Comparison of ENCODE assay signal across 19 cellular contexts in the genomic region with DNA sequence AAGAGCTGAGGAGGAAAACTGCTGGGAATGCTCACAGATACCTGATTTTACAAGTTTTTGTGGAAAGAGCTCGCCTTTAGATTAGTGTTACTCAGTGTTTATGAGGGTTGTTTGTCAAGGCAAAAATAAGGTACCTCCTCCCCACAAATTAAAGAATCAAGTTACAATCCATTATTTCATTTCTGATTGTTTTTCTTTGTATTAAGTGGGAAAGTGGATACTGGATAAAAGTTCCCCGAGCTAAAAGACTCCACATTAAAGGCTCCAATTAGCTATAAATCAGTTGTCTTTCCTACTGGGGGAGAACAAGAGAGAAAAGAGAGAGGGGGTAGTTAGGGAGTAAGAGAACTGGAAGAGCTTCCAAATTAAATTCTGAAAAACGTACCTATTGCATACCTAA. TPM values are rescaled to one million over a fixed set of nuclear protein-coding genes. Genes with fewer than 3 reads are reported as not detected.
DNase-seq lines count a peak whose midpoint lies in the region; ATAC-seq and TF ChIP-seq lines count a peak whose summit lies in the region.
"Had no signal": no experiment of that assay in that cellular context is flagged by ENCODE, and none has a peak within 500 bp of the region (broad histone marks: within the 10 kb centered on the region; RNA-seq: fewer than 3 reads in every experiment).

No MANE protein-coding gene starts in this region.

- H3K4me3 ChIP-seq in right cardiac atrium (ENCODE audit: low read length) (peak overlapping the region; percentile 37), epithelial cell of proximal tubule (ENCODE audit: low read depth, low read length) (peak overlapping the region; percentile 56), left lung (no peak overlapping the region)
- H3K4me3 ChIP-seq: GM12878 had no signal

- peaks cover 7% of the 10 kb centered on the region for H3K4me1 Mint-ChIP-seq in nephron

- H3K4me1 ChIP-seq in right cardiac atrium (ENCODE audit: control insufficient read depth, insufficient read depth, low read length) (no peaks in the 10 kb centered on the region), left lung (peaks cover 9 to 20% of the 10 kb centered on the region in 2 donors)

- H3K9me3 ChIP-seq in right cardiac atrium (ENCODE audit: control insufficient read depth, low read length) = no peaks in the 10 kb centered on the region
- H3K9me3 ChIP-seq in left lung = no peaks in the 10 kb centered on the region

- DNase-seq in right cardiac atrium = no peak
- DNase-seq in Right ventricle myocardium inferior (ENCODE audit: missing footprints) = no peak
- no peak for DNase-seq in epithelial cell of proximal tubule (ENCODE audit: low read depth)
- no peak for DNase-seq in NK-92 treated with Interleukin-12 subunit alpha and Interleukin-12 subunit beta, amount 100 ng/mL, for 24 hours (lab: John Stamatoyannopoulos, UW)
- DNase-seq in left lung = no peak
- DNase-seq: AML-193; CD4-positive, CD25-positive, alpha-beta regulatory T cell; DMS79; HCEC 1CT; NCI-H1694; NCI-H2107; NCI-H446 treated with DMSO at 0.1 percent for 48 hours; NCI-H774; SIG-M5 had no signal

- intact Hi-C loops in right cardiac atrium (cut with DNase I) = loop anchor here in 1 of 4 donors (10.0 kb wide), 1 partner anchor 499 kb away; no protein-coding TSS in a partner anchor
- intact Hi-C loops in Right ventricle myocardium inferior (cut with DNase I) = loop anchor here (10.0 kb wide), 1 partner anchor 399 kb away; no protein-coding TSS in a partner anchor
- intact Hi-C loops in left lung (cut with DNase I) = loop anchor here in 1 of 2 donors (10.0 kb wide), 1 partner anchor 199 kb away; no protein-coding TSS in a partner anchor

- peak overlapping the region; percentile 65 to 93 (median 85) for H3K27ac Mint-ChIP-seq in nephron
- H3K27ac Mint-ChIP-seq: CD4-positive, CD25-positive, alpha-beta regulatory T cell had no signal

- no peaks in the 10 kb centered on the region for H3K27me3 ChIP-seq in right cardiac atrium (ENCODE audit: control insufficient read depth, insufficient read depth)
- H3K27me3 ChIP-seq in left lung = peaks cover 57 to 98% of the 10 kb centered on the region in 2 donors

- H3K27me3 Mint-ChIP-seq in nephron (ENCODE audit: low read depth) = peaks cover 62% of the 10 kb centered on the region

- peaks cover 26% of the 10 kb centered on the region for H3K36me3 Mint-ChIP-seq in nephron (ENCODE audit: low read depth)
- H3K36me3 Mint-ChIP-seq: CD4-positive, CD25-positive, alpha-beta regulatory T cell had no signal

- H3K27ac ChIP-seq in right cardiac atrium (ENCODE audit: low read length) = no peak overlapping the region
- H3K27ac ChIP-seq in left lung = no peak overlapping the region

- ATAC-seq in right cardiac atrium (no peak), Right ventricle myocardium inferior (no peak), HG02678 (IDR thresholded peaks at IDR 0.05; ENCODE audit: unreplicated experiment) (no peak), left lung (no peak), GM21423 (IDR thresholded peaks at IDR 0.05; ENCODE audit: unreplicated experiment) (no peak)
- ATAC-seq: GM12878 had no signal

- no peaks in the 10 kb centered on the region for H3K9me3 Mint-ChIP-seq in nephron

- WGBS in right cardiac atrium = 53% methylated on average over 3 of the region's 3 CpGs

- TF ChIP-seq CTCF in epithelial cell of proximal tubule (conservative IDR thresholded peaks at IDR 0.05; ENCODE audit: low read depth, low read length) = no peak
- TF ChIP-seq CTCF in nephron (IDR thresholded peaks at IDR 0.05; ENCODE audit: unreplicated experiment in 3 of 3) = no peak
- no peak for TF ChIP-seq CTCF in left lung (IDR thresholded peaks at IDR 0.05)

- H3K4me3 Mint-ChIP-seq in nephron = peak overlapping the region; percentile 83 to 89 (median 85)

- no peaks in the 10 kb centered on the region for H3K36me3 ChIP-seq in left lung

RNA-seq across cellular contexts. Expression of a gene that starts 1.9 kb away (rescaled TPM):
- total RNA-seq in right cardiac atrium (10 to 100 TPM; 53.2 to 71.0 (median 64.6) TPM), Right ventricle myocardium inferior (14.2 TPM), epithelial cell of proximal tubule (18.7 and 72.1 TPM in 2 replicates), left lung (10 to 100 TPM in 1 of 2 donors, 1 to 10 TPM in 1; 3.7 to 26.6 TPM)
- 14.7 TPM for polyA plus RNA-seq in right cardiac atrium
- total RNA-seq: CD4-positive, CD25-positive, alpha-beta regulatory T cell; G401 had no signal
- polyA plus RNA-seq: CD4-positive, CD25-positive, alpha-beta regulatory T cell had no signal

Comparison
In these comparisons a context has a peak if more than half of its experiments do, and no peak if none do; other contexts are left out.
1. H3K4me3 ChIP-seq: peak in right cardiac atrium (single experiment) and epithelial cell of proximal tubule (single experiment); none in left lung (0 of 2).